1 cellular context compared by ENCODE assay signal in the genomic region with DNA sequence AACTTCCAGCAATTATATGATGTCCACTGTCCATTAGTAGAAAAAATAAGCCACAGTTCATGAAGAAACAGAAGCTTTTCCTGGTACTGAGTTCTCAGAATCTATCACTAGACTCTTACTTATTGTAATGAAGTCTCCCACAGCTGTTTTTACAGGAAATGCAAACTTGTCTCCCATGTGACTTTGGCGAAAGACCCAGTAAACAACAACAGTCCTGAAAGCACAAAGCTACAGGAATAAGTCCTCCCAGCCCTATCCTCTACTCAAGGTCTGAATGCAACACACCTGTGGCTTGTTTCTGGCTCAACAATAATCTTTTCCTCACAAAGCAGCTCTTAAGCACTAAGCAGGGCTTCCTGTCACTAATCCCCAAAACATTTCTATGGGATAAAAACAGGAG.
TF ChIP-seq lines count a peak whose summit lies in the region.

No MANE protein-coding gene starts in this region.

TF ChIP-seq in IMR-90, 13 proteins besides CTCF, POLR2A, EP300 and RAD21 (continued from another document):
- no peak for TF ChIP-seq RCOR1 (IDR thresholded peaks at IDR 0.05; ENCODE audit: insufficient replicate concordance, low read length)
- no peak for TF ChIP-seq BHLHE40 (IDR thresholded peaks at IDR 0.05; ENCODE audit: low read depth, low read length)
- TF ChIP-seq NFE2L2 (IDR thresholded peaks at IDR 0.05; ENCODE audit: low read depth, low read length): no peak
- no peak for TF ChIP-seq FOS (IDR thresholded peaks at IDR 0.05; ENCODE audit: low read depth, low read length)
- no peak for TF ChIP-seq MAFK (IDR thresholded peaks at IDR 0.05; ENCODE audit: low read depth, low read length)
- no peak for TF ChIP-seq CEBPB (IDR thresholded peaks at IDR 0.05; ENCODE audit: low read depth, low read length)
- no peak for TF ChIP-seq RFX5 (IDR thresholded peaks at IDR 0.05; ENCODE audit: low read depth, low read length)
- TF ChIP-seq, protein P1, sequence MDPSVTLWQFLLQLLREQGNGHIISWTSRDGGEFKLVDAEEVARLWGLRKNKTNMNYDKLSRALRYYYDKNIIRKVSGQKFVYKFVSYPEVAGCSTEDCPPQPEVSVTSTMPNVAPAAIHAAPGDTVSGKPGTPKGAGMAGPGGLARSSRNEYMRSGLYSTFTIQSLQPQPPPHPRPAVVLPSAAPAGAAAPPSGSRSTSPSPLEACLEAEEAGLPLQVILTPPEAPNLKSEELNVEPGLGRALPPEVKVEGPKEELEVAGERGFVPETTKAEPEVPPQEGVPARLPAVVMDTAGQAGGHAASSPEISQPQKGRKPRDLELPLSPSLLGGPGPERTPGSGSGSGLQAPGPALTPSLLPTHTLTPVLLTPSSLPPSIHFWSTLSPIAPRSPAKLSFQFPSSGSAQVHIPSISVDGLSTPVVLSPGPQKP (IDR thresholded peaks at IDR 0.05; ENCODE audit: borderline replicate concordance, low read depth, low read length): no peak
- TF ChIP-seq, protein P2, sequence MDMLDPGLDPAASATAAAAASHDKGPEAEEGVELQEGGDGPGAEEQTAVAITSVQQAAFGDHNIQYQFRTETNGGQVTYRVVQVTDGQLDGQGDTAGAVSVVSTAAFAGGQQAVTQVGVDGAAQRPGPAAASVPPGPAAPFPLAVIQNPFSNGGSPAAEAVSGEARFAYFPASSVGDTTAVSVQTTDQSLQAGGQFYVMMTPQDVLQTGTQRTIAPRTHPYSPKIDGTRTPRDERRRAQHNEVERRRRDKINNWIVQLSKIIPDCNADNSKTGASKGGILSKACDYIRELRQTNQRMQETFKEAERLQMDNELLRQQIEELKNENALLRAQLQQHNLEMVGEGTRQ (IDR thresholded peaks at IDR 0.05; ENCODE audit: low read depth, low read length): no peak
TF ChIP-seq in IMR-90: peak in this region for 0.
